In genomic region chr12:89469361-89469760, GRCh38 we compare ENCODE assay signal across 8 cellular contexts. TPM values are rescaled to one million over a fixed set of nuclear protein-coding genes. Genes with fewer than 3 reads are reported as not detected.
DNase-seq lines count a peak whose midpoint lies in the region; ATAC-seq and TF ChIP-seq lines count a peak whose summit lies in the region.

No MANE protein-coding gene starts in this region.

- no peaks in the 10 kb centered on the region for H3K36me3 ChIP-seq in right lobe of liver
- H3K36me3 ChIP-seq in right atrium auricular region, result no peaks in the 10 kb centered on the region

- no peaks in the 10 kb centered on the region for H3K9me3 ChIP-seq in right lobe of liver
- no peaks in the 10 kb centered on the region for H3K9me3 ChIP-seq in right atrium auricular region

- ATAC-seq in GM18520 (IDR thresholded peaks at IDR 0.05; ENCODE audit: unreplicated experiment) (peak; percentile 40), HG02588 (IDR thresholded peaks at IDR 0.05; ENCODE audit: unreplicated experiment) (peak; percentile 59), right lobe of liver (no peak)

- no peak for TF ChIP-seq POLR2A in right lobe of liver (IDR thresholded peaks at IDR 0.05)

- 65% methylated on average over 3 of the region's 3 CpGs for WGBS in right lobe of liver (ENCODE audit: insufficient coverage, low coverage, low lambda C conversion rate, missing lambda C conversion rate)

- H3K4me1 ChIP-seq in right lobe of liver, result no peaks in the 10 kb centered on the region
- no peaks in the 10 kb centered on the region for H3K4me1 ChIP-seq in right atrium auricular region

- H3K27me3 ChIP-seq in right lobe of liver, result no peaks in the 10 kb centered on the region
- no peaks in the 10 kb centered on the region for H3K27me3 ChIP-seq in right atrium auricular region

- peak overlapping the region in 1 of 3 donors; percentile 5 for H3K27ac ChIP-seq in right lobe of liver
- H3K27ac ChIP-seq in right atrium auricular region, result no peak overlapping the region

- DNase-seq in RPMI7951 (ENCODE audit: low read depth) (peak; percentile 56), glomerular visceral epithelial cell (ENCODE audit: extremely low spot score) (peak; percentile 11), right lobe of liver (no peak), right atrium auricular region (ENCODE audit: low spot score) (no peak), head of caudate nucleus (no peak), NCI-H1092 treated with DMSO at 0.1 percent for 48 hours (lab: John Stamatoyannopoulos, UW) (no peak)

- no peak for TF ChIP-seq CTCF in right lobe of liver (IDR thresholded peaks at IDR 0.05)
- TF ChIP-seq CTCF in right atrium auricular region (IDR thresholded peaks at IDR 0.05), result no peak

- intact Hi-C loops in right lobe of liver (cut with DNase I), result loop anchor here in 1 of 2 donors (10.0 kb wide), 1 partner anchor 425 kb away; no protein-coding TSS in a partner anchor
- intact Hi-C loops in head of caudate nucleus (cut with DNase I), result no loop called here

- no peak overlapping the region for H3K4me3 ChIP-seq in right lobe of liver
- H3K4me3 ChIP-seq in right atrium auricular region, result no peak overlapping the region

RNA-seq across cellular contexts. Expression of gene GALNT4, which starts 55.2 kb away (rescaled TPM):
- 5.3 and 6.9 TPM in 2 replicates for total RNA-seq in RPMI7951 (2014; rRNA removed; shearing (Covaris generic))
- total RNA-seq in right lobe of liver, result 1 to 10 TPM; 2.5 to 6.2 (median 4.1) TPM
- total RNA-seq in right atrium auricular region, result 1 to 10 TPM; 3.8 to 4.7 TPM

RNA-seq across cellular contexts. Expression of gene POC1B, which starts 56.5 kb away (rescaled TPM):
- 10.7 and 19.9 TPM in 2 replicates for total RNA-seq in RPMI7951 (2014; rRNA removed; shearing (Covaris generic))
- 10 to 100 TPM in 1 of 6 experiments, 1 to 10 TPM in 5; 5.3 to 14.5 (median 6.9) TPM for total RNA-seq in right lobe of liver
- total RNA-seq in right atrium auricular region, result 10 to 100 TPM in 1 of 2 donors, 1 to 10 TPM in 1; 9.8 to 10.6 TPM

Comparison
In these comparisons a context has a peak if more than half of its experiments do, and no peak if none do; other contexts are left out.
1. ATAC-seq: peak in GM18520 (single experiment) and HG02588 (single experiment); none in right lobe of liver (0 of 4).
2. DNase-seq: peak in RPMI7951 (single experiment) and glomerular visceral epithelial cell (single experiment); none in right lobe of liver (0 of 3), right atrium auricular region (single experiment), head of caudate nucleus (0 of 42) and NCI-H1092 treated with DMSO at 0.1 percent for 48 hours (single experiment).